Comparison of ENCODE assay signal across 23 cellular contexts in the genomic region with DNA sequence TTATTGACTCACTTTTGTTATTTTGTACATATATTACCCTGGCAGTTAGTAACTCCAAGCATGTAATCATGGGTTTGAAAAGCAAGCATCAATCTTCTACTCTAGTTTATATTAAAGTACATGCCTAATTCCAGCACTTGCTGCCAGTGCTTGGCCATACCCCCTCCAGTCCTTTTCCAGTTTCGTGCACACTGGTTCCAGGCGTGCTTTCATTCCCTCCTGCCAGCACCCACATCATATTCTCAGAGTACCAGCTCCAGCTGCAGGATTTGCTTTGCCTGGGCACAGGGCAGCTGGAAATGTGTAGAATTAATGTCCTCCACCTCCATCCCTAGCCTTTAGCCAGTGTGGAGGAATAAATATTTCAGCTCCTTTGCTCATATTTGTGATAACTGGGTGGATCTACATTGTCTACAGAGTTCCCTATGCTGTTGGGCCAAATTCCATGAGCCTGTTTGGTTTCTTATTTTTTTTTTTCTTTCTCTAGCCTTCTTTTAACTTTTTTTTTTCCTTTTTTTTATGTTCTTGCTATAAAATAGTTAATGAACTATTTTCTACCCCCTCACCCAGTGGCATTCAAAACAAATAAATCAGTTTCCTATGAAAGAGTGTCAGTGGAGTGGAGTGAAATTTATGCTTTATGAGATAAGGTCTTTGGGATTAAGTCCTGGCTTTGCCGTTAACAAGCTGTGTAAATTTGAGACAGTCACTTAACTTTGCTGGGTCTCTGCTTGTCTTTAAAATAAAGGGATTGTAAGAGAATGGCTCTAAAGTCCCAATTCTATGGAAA.
"Had no signal": no experiment of that assay in that cellular context is flagged by ENCODE, and none has a peak within 500 bp of the region (broad histone marks: within the 10 kb centered on the region; RNA-seq: fewer than 3 reads in every experiment).

No MANE protein-coding gene starts in this region.

- FAIRE-seq: astrocyte had no signal

- DNase-seq: activated CD4-positive, alpha-beta T cell treated with anti-CD3 and anti-CD28 coated beads for 1 hour; activated CD4-positive, alpha-beta T cell treated with anti-CD3 and anti-CD28 coated beads, Interleukin-2, amount 50 U/mL, for 48 hours; activated CD8-positive, alpha-beta memory T cell treated with anti-CD3 and anti-CD28 coated beads, Interleukin-2, amount 10 ng/mL, durations not matched to agents 7 days and 5 days; activated naive CD4-positive, alpha-beta T cell treated with anti-CD3 and anti-CD28 coated beads for 36 hours; activated naive CD8-positive, alpha-beta T cell treated with anti-CD3 and anti-CD28 coated beads, Interleukin-2, amount 50 U/mL, for 24 hours; activated T-cell treated with anti-CD3 and anti-CD28 coated beads, Interleukin-2, amount 50 U/mL, for 1 hour; hippocampal formation; kidney glomerular epithelial cell; left ventricle myocardium superior; mesendoderm; occipital lobe; stimulated activated CD4-positive, alpha-beta T cell treated with anti-CD3 and anti-CD28 coated beads, Interleukin-4, amount 100 ng/mL, for 4 hours; stimulated activated CD8-positive, alpha-beta memory T cell treated with anti-CD3 and anti-CD28 coated beads, Interleukin-4, amount 100 ng/mL, for 48 hours; stimulated activated naive CD4-positive, alpha-beta T cell treated with Interleukin-2 at 50 U/mL for 16 hours; T-cell; T1000; upper lobe of right lung had no signal

- H3K4me3 ChIP-seq: cardiac muscle cell, esophagus muscularis mucosa, right atrium auricular region, upper lobe of right lung had no signal

- H3K9me3 ChIP-seq: esophagus muscularis mucosa, right atrium auricular region, upper lobe of right lung had no signal

- H3K27me3 ChIP-seq: cardiac muscle cell, esophagus muscularis mucosa, right atrium auricular region, upper lobe of right lung had no signal

- H3K4me3 Mint-ChIP-seq: activated CD8-positive, alpha-beta memory T cell treated with anti-CD3 and anti-CD28 coated beads, Interleukin-2, amount 10 ng/mL, durations not matched to agents 7 days and 5 days; activated naive CD4-positive, alpha-beta T cell treated with anti-CD3 and anti-CD28 coated beads for 36 hours; activated naive CD8-positive, alpha-beta T cell treated with anti-CD3 and anti-CD28 coated beads, Interleukin-2, amount 50 U/mL, for 24 hours; natural killer cell treated with Interleukin-12 subunit alpha and Interleukin-12 subunit beta and Interleukin-15 and Interleukin-18, amount 100 ng/mL, for 72 hours; T-cell had no signal

- H3K36me3 ChIP-seq: cardiac muscle cell, esophagus muscularis mucosa, right atrium auricular region, upper lobe of right lung had no signal

- H3K27ac Mint-ChIP-seq: activated CD8-positive, alpha-beta memory T cell treated with anti-CD3 and anti-CD28 coated beads, Interleukin-2, amount 10 ng/mL, durations not matched to agents 7 days and 5 days; activated naive CD4-positive, alpha-beta T cell treated with anti-CD3 and anti-CD28 coated beads for 36 hours; activated naive CD8-positive, alpha-beta T cell treated with anti-CD3 and anti-CD28 coated beads, Interleukin-2, amount 50 U/mL, for 24 hours; activated T-helper 2 cell treated with anti-CD3 and anti-CD28 coated beads, Interferon-gamma antibody, Interleukin-2, Interleukin-4, amounts not matched to agents 10 μg/mL and 5 μg/mL and 100 μg/mL, durations not matched to agents 14 hours and 24 hours and 36 hours; natural killer cell treated with Interleukin-12 subunit alpha and Interleukin-12 subunit beta and Interleukin-15 and Interleukin-18, amount 100 ng/mL, for 72 hours; T-cell had no signal

- H3K27ac ChIP-seq: cardiac muscle cell, esophagus muscularis mucosa, right atrium auricular region, upper lobe of right lung had no signal

- H3K9me3 Mint-ChIP-seq: activated naive CD4-positive, alpha-beta T cell treated with anti-CD3 and anti-CD28 coated beads for 36 hours; activated naive CD8-positive, alpha-beta T cell treated with anti-CD3 and anti-CD28 coated beads, Interleukin-2, amount 50 U/mL, for 24 hours; activated T-helper 2 cell treated with anti-CD3 and anti-CD28 coated beads, Interferon-gamma antibody, Interleukin-2, Interleukin-4, amounts not matched to agents 10 μg/mL and 5 μg/mL and 100 μg/mL, durations not matched to agents 14 hours and 24 hours and 36 hours; natural killer cell treated with Interleukin-12 subunit alpha and Interleukin-12 subunit beta and Interleukin-15 and Interleukin-18, amount 100 ng/mL, for 72 hours; T-cell had no signal

- ATAC-seq: activated CD8-positive, alpha-beta memory T cell treated with anti-CD3 and anti-CD28 coated beads, Interleukin-2, amount 10 ng/mL, durations not matched to agents 7 days and 5 days; activated naive CD8-positive, alpha-beta T cell treated with anti-CD3 and anti-CD28 coated beads, Interleukin-2, amount 50 U/mL, for 24 hours; left ventricle myocardium superior; natural killer cell treated with Interleukin-12 subunit alpha and Interleukin-12 subunit beta and Interleukin-15 and Interleukin-18, amount 100 ng/mL, for 72 hours; T-cell; upper lobe of right lung had no signal

- H3K36me3 Mint-ChIP-seq: activated CD8-positive, alpha-beta memory T cell treated with anti-CD3 and anti-CD28 coated beads, Interleukin-2, amount 10 ng/mL, durations not matched to agents 7 days and 5 days; natural killer cell treated with Interleukin-12 subunit alpha and Interleukin-12 subunit beta and Interleukin-15 and Interleukin-18, amount 100 ng/mL, for 72 hours; T-cell had no signal
